Comparison of ENCODE assay signal across 1 cellular context in the genomic region with DNA sequence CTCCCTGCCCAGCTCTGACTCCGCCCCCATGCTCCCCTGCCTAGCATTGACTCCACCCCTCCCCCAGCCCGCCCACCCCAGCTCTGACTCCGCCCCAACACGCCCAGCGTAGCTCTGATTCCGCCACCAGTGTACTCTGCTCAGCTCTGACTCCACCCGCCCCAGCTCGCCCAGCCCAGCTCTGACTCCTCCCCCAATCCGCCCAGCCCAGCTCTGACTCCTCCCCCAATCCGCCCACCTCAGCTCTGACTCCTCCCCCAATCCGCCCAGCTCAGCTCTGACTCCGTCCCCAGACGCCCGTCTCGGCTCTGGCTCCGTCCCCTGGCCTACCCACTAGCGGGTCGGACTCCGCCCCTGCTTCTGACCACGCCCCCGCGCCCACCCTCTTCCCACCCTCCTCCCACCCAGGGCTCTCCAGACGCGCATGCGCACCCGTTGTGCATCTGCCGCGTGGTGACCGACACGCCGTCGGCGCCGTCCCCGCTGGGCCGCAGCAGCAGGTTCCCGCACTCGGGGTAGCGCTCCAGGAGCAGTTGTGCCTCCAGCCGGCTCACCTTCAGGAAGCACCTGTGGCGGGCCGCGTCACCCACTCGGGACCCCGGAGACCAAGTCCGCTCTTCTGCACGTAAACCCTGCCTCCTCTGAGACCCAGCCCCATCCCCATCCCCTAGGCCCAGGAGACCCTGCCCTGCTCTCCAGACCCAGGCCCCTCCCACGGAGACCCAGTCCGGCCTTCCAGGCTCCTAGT.
TF ChIP-seq lines count a peak whose summit lies in the region.

No MANE protein-coding gene starts in this region.

TF ChIP-seq in HCT116, 20 proteins besides CTCF, POLR2A, EP300 and RAD21 (continued from another document):
- TF ChIP-seq ZFX (IDR thresholded peaks at IDR 0.05) (peak; percentile 73; the same call in 1 of the 2 replicates), SP1 (IDR thresholded peaks at IDR 0.05; ENCODE audit: low read depth) (peak; percentile 98), EGR1 (IDR thresholded peaks at IDR 0.05; ENCODE audit: low read depth) (peak; percentile 68)
- TF ChIP-seq, protein P1, sequence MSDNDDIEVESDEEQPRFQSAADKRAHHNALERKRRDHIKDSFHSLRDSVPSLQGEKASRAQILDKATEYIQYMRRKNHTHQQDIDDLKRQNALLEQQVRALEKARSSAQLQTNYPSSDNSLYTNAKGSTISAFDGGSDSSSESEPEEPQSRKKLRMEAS (IDR thresholded peaks at IDR 0.05) = peak; percentile 91
TF ChIP-seq in HCT116: peak in this region for 5.
